ENCODE assay signal across 8 cellular contexts in genomic region chr4:84582302-84582987, GRCh38. TPM values are rescaled to one million over a fixed set of nuclear protein-coding genes. Genes with fewer than 3 reads are reported as not detected.
DNase-seq lines count a peak whose midpoint lies in the region; ATAC-seq and TF ChIP-seq lines count a peak whose summit lies in the region.

No MANE protein-coding gene starts in this region.

- H2AFZ ChIP-seq in PC-3 (ENCODE audit: low read length), result peak overlapping the region; percentile 91

- H4K20me1 ChIP-seq in PC-3 (ENCODE audit: low read length), result peaks cover 13% of the 10 kb centered on the region; the same call in 1 of the 2 replicates

- no peaks in the 10 kb centered on the region for H3F3A ChIP-seq in PC-3 (ENCODE audit: low read length, unreplicated experiment)

- peaks cover 39% of the 10 kb centered on the region for H3K79me2 ChIP-seq in PC-3 (ENCODE audit: low read length)

- no TSS peak for BruUV-seq in PC-3 (replicated peaks; lab: Mats Ljungman, UMichigan)

- POLR2A ChIA-PET in CD4-positive, alpha-beta T cell (lab: Charles Lee), result interaction anchor here (1.3 kb wide), 1 partner anchor 1127 kb away, joined by 6 read pairs; the partner anchor contains the start of genes HELQ and MRPS18C
- POLR2A ChIA-PET in PC-3 (lab: Charles Lee; ENCODE audit: unreplicated experiment), result no interaction called here

- peak overlapping the region; percentile 85 for H3K4me3 ChIP-seq in HUES48 (ENCODE audit: low read depth, low read length)
- H3K4me3 ChIP-seq in PC-3 (ENCODE audit: low read length), result peak overlapping the region; percentile 100
- H3K4me3 ChIP-seq in esophagus muscularis mucosa, result peak overlapping the region; percentile 63 to 94 (median 87)
- H3K4me3 ChIP-seq in muscle layer of duodenum (ENCODE audit: low read depth in 1 of 2, low read length in 2 of 2), result peak overlapping the region; percentile 53 to 79

- peak overlapping the region; percentile 68 for H3K4me3 Mint-ChIP-seq in CD4-positive, alpha-beta T cell
- H3K4me3 Mint-ChIP-seq in activated T-cell treated with anti-CD3 and anti-CD28 coated beads, Interleukin-2, amount 50 U/mL, for 4 hours, result peak overlapping the region; percentile 72

- CTCF ChIA-PET in CD4-positive, alpha-beta T cell (lab: Charles Lee), result no interaction called here
- CTCF ChIA-PET in PC-3 (lab: Charles Lee), result interaction anchor here (0.7 kb wide), 1 partner anchor 361 kb away, joined by 3 read pairs; no protein-coding TSS in a partner anchor

- H3K4me2 ChIP-seq in PC-3 (ENCODE audit: low read length), result peak overlapping the region; percentile 89

- TF ChIP-seq CTCF in CD4-positive, alpha-beta T cell (IDR thresholded peaks at IDR 0.05), result no peak
- TF ChIP-seq CTCF in PC-3 (conservative IDR thresholded peaks at IDR 0.05; ENCODE audit: low read depth, low read length) (no peak), esophagus muscularis mucosa (IDR thresholded peaks at IDR 0.05) (no peak)

- DNase-seq in CD4-positive, alpha-beta T cell, result peak; percentile 76 to 94 (median 90)
- DNase-seq in PC-3 (peak; percentile 91), esophagus muscularis mucosa (ENCODE audit: extremely low spot score) (peak; percentile 96)
- DNase-seq in activated T-cell treated with anti-CD3 and anti-CD28 coated beads, Interleukin-2, amount 50 U/mL, for 4 hours, result peak; percentile 95
- DNase-seq in stimulated activated CD8-positive, alpha-beta memory T cell treated with anti-CD3 and anti-CD28 coated beads, Interleukin-7, amount 100 ng/mL, for 1 hour (ENCODE audit: low read depth in 2 of 2), result peak; percentile 70 to 80

- ATAC-seq in CD4-positive, alpha-beta T cell (ENCODE audit: poor library complexity), result peak; percentile 80
- ATAC-seq in GM21390 (IDR thresholded peaks at IDR 0.05; ENCODE audit: unreplicated experiment) (peak; percentile 83), PC-3 (peak; percentile 74)
- ATAC-seq in activated T-cell treated with anti-CD3 and anti-CD28 coated beads, Interleukin-2, amount 50 U/mL, for 4 hours, result peak; percentile 79 to 86

- TF ChIP-seq POLR2A in esophagus muscularis mucosa (IDR thresholded peaks at IDR 0.05; ENCODE audit: low read depth), result no peak

- no peaks in the 10 kb centered on the region for H3K9me3 ChIP-seq in CD4-positive, alpha-beta T cell (ENCODE audit: control insufficient read depth, low read length)
- H3K9me3 ChIP-seq in HUES48 (ENCODE audit: control insufficient read depth, insufficient read depth, low read length) (no peaks in the 10 kb centered on the region), PC-3 (ENCODE audit: low read length) (no peaks in the 10 kb centered on the region), esophagus muscularis mucosa (no peaks in the 10 kb centered on the region), muscle layer of duodenum (ENCODE audit: control insufficient read depth in 1 of 2, low read length in 2 of 2) (no peaks in the 10 kb centered on the region)

- H3K9ac ChIP-seq in HUES48 (ENCODE audit: low read depth, low read length), result peak overlapping the region; percentile 58; the same call in 1 of the 2 replicates
- H3K9ac ChIP-seq in PC-3 (ENCODE audit: low read length), result peak overlapping the region; percentile 81

- peaks cover 38% of the 10 kb centered on the region for H3K27me3 Mint-ChIP-seq in CD4-positive, alpha-beta T cell
- peaks cover 45% of the 10 kb centered on the region for H3K27me3 Mint-ChIP-seq in activated T-cell treated with anti-CD3 and anti-CD28 coated beads, Interleukin-2, amount 50 U/mL, for 4 hours (ENCODE audit: low read depth)

- H3K27me3 ChIP-seq in CD4-positive, alpha-beta T cell (ENCODE audit: control insufficient read depth, insufficient read depth, low read length), result peaks cover 9% of the 10 kb centered on the region
- H3K27me3 ChIP-seq in HUES48 (ENCODE audit: control insufficient read depth, insufficient read depth, low read length), result peaks cover 18% of the 10 kb centered on the region
- no peaks in the 10 kb centered on the region for H3K27me3 ChIP-seq in PC-3 (ENCODE audit: low read length)
- H3K27me3 ChIP-seq in esophagus muscularis mucosa, result no peaks in the 10 kb centered on the region
- peaks cover 15% of the 10 kb centered on the region for H3K27me3 ChIP-seq in muscle layer of duodenum (ENCODE audit: low read depth, low read length)

- peaks cover 15% of the 10 kb centered on the region for H3K4me1 Mint-ChIP-seq in CD4-positive, alpha-beta T cell (ENCODE audit: low read depth)
- H3K4me1 Mint-ChIP-seq in activated T-cell treated with anti-CD3 and anti-CD28 coated beads, Interleukin-2, amount 50 U/mL, for 4 hours (ENCODE audit: low read depth), result peaks cover 15% of the 10 kb centered on the region

- WGBS in esophagus muscularis mucosa, result 4% methylated on average over 15 of the region's 56 CpGs

- H3K27ac ChIP-seq in CD4-positive, alpha-beta T cell (ENCODE audit: low read depth, low read length), result no peak overlapping the region
- peak overlapping the region; percentile 83 for H3K27ac ChIP-seq in HUES48 (ENCODE audit: low read depth, low read length)
- peak overlapping the region; percentile 90 for H3K27ac ChIP-seq in PC-3 (ENCODE audit: low read length)
- H3K27ac ChIP-seq in esophagus muscularis mucosa (replicated peaks in 1 of 4), result peak overlapping the region; percentile 69 to 86 (median 82)
- H3K27ac ChIP-seq in muscle layer of duodenum (ENCODE audit: low read length), result peak overlapping the region; percentile 23

- intact Hi-C loops in CD4-positive, alpha-beta T cell (cut with DNase I, micrococcal nuclease), result loop anchor here in 1 of 2 experiments (5.0 to 10.0 kb wide), 2 partner anchors 1095 to 1548 kb away; partner anchors contain the start of genes ABRAXAS1 and COPS4
- intact Hi-C loops in PC-3 (cut with micrococcal nuclease), result loop anchor here (2.0 to 5.0 kb wide), 2 partner anchors 50 to 108 kb away; no protein-coding TSS in a partner anchor
- intact Hi-C loops in esophagus muscularis mucosa (cut with DNase I), result no loop called here

- TF ChIP-seq EP300 in esophagus muscularis mucosa (IDR thresholded peaks at IDR 0.05), result no peak

- H3K9me3 Mint-ChIP-seq in CD4-positive, alpha-beta T cell, result no peaks in the 10 kb centered on the region
- H3K9me3 Mint-ChIP-seq in activated T-cell treated with anti-CD3 and anti-CD28 coated beads, Interleukin-2, amount 50 U/mL, for 4 hours, result peaks cover 2% of the 10 kb centered on the region

- no peaks in the 10 kb centered on the region for H3K9me2 ChIP-seq in PC-3 (replicated peaks; ENCODE audit: low read length)

- H3K4me1 ChIP-seq in HUES48 (ENCODE audit: control insufficient read depth, insufficient read depth, low read length) (peaks cover 45% of the 10 kb centered on the region), PC-3 (ENCODE audit: insufficient read depth, low read length) (peaks cover 27% of the 10 kb centered on the region), esophagus muscularis mucosa (peaks cover 8 to 28% (median 14%) of the 10 kb centered on the region in 4 donors), muscle layer of duodenum (ENCODE audit: control insufficient read depth in 1 of 2, insufficient read depth in 2 of 2, low read length in 2 of 2) (peaks cover 0 to 6% of the 10 kb centered on the region in 2 donors)

- peaks cover 4% of the 10 kb centered on the region for H3K36me3 Mint-ChIP-seq in CD4-positive, alpha-beta T cell (ENCODE audit: low read depth)
- H3K36me3 Mint-ChIP-seq in activated T-cell treated with anti-CD3 and anti-CD28 coated beads, Interleukin-2, amount 50 U/mL, for 4 hours (ENCODE audit: insufficient read depth), result no peaks in the 10 kb centered on the region

- H3K27ac Mint-ChIP-seq in CD4-positive, alpha-beta T cell, result peak overlapping the region; percentile 8

- H3K36me3 ChIP-seq in HUES48 (ENCODE audit: control insufficient read depth, insufficient read depth, low read length), result no peaks in the 10 kb centered on the region
- H3K36me3 ChIP-seq in PC-3 (ENCODE audit: low read depth, low read length), result no peaks in the 10 kb centered on the region
- no peaks in the 10 kb centered on the region for H3K36me3 ChIP-seq in esophagus muscularis mucosa
- H3K36me3 ChIP-seq in muscle layer of duodenum (ENCODE audit: control insufficient read depth in 1 of 2, insufficient read depth in 2 of 2, low read length in 2 of 2), result no peaks in the 10 kb centered on the region

RNA-seq across cellular contexts. Expression of gene CDS1, which starts 0.5 kb away (rescaled TPM):
- 1 to 10 TPM in 1 of 2 experiments, under 1 TPM in 1; 0.89 to 1.3 TPM for total RNA-seq in CD4-positive, alpha-beta T cell
- 10.4 and 11.2 TPM in 2 replicates for total RNA-seq in PC-3 (2014; rRNA removed)
- under 1 TPM; 0.11 to 0.18 (median 0.15) TPM for total RNA-seq in activated T-cell treated with anti-CD3 and anti-CD28 coated beads, Interleukin-2, amount 50 U/mL, for 4 hours
- total RNA-seq in esophagus muscularis mucosa, result 1 to 10 TPM in 2 of 4 donors, under 1 TPM in 2; 0.83 to 1.7 (median 1.3) TPM
